19 cellular contexts compared by ENCODE assay signal in the genomic region with DNA sequence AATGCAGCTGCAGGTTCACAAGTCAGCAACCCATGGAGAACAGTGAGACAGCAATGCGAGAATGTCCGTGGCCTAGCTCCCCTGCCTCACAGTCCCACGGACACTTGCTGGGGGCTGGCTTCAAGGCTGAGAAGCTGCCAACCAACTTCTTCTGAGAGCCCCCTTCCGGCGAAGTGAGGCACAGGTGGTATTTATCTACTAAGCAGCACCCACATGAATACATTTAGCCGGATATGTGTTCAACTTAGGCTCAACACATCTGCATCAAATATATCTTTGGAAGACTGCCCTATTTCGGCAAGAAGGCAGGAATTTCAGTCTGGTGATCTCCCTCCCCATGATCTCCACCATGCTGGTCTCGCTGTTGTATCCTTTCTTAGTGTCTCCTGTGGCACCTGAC.
DNase-seq lines count a peak whose midpoint lies in the region; ATAC-seq and TF ChIP-seq lines count a peak whose summit lies in the region.
"Had no signal": no experiment of that assay in that cellular context is flagged by ENCODE, and none has a peak within 500 bp of the region (broad histone marks: within the 10 kb centered on the region; RNA-seq: fewer than 3 reads in every experiment).

No MANE protein-coding gene starts in this region.

- no peak overlapping the region for H4K5ac ChIP-seq in H9 (ENCODE audit: insufficient read length, low read depth, low read length)

- no peaks in the 10 kb centered on the region for H3K9me2 ChIP-seq in SK-N-SH

- H3K27ac ChIP-seq in H9 (ENCODE audit: insufficient read length, low read depth, low read length), result no peak overlapping the region
- peak overlapping the region in 1 of 2 experiments; percentile 58; a peak in 1 of 4 replicates for H3K27ac ChIP-seq in SK-N-SH (ENCODE audit: low read depth in 2 of 2, low read length in 1 of 2)
- H3K27ac ChIP-seq: suprapubic skin, WERI-Rb-1 had no signal

- H3K9ac ChIP-seq in H9 (ENCODE audit: extremely low read depth, insufficient read length, low read length) (no peak overlapping the region), SK-N-SH (no peak overlapping the region)

- no peak overlapping the region for H2AFZ ChIP-seq in H9 (ENCODE audit: low read length)
- H2AFZ ChIP-seq in SK-N-SH (ENCODE audit: low read depth), result no peak overlapping the region

- H3K18ac ChIP-seq in H9 (ENCODE audit: insufficient read length, low read depth, low read length), result no peak overlapping the region

- peaks cover 23 to 26% of the 10 kb centered on the region in 2 experiments for H3K4me1 Mint-ChIP-seq in H9

- no peak overlapping the region for H2AK5ac ChIP-seq in H9 (ENCODE audit: insufficient read length, low read length)

- H3K9me3 Mint-ChIP-seq in H9, result peaks cover 7 to 9% of the 10 kb centered on the region in 2 experiments; a peak in 4 of 5 replicates

- H3K4me3 ChIP-seq in BJ (ENCODE audit: low read depth, low read length) (no peak overlapping the region), SK-N-SH (ENCODE audit: low read depth in 2 of 2, low read length in 1 of 2) (no peak overlapping the region), fibroblast of the aortic adventitia (ENCODE audit: low read depth, low read length) (no peak overlapping the region)
- H3K4me3 ChIP-seq: suprapubic skin had no signal

- H3K9me3 ChIP-seq in H9 (ENCODE audit: control insufficient read depth, low read depth, low read length), result no peaks in the 10 kb centered on the region
- no peaks in the 10 kb centered on the region for H3K9me3 ChIP-seq in SK-N-SH
- H3K9me3 ChIP-seq: suprapubic skin had no signal

- no peak overlapping the region for H2BK15ac ChIP-seq in H9 (ENCODE audit: low read depth, low read length)

- no peak for TF ChIP-seq EP300 in SK-N-SH (IDR thresholded peaks at IDR 0.05; ENCODE audit: borderline replicate concordance in 1 of 2, low read depth in 1 of 2, low read length in 1 of 2)

- no peak overlapping the region for H3K4me3 Mint-ChIP-seq in H9
- H3K4me3 Mint-ChIP-seq: activated CD8-positive, alpha-beta T cell treated with anti-CD3 and anti-CD28 coated beads, Interleukin-2, amount 10 ng/mL, durations not matched to agents 7 days and 5 days had no signal

- no peak overlapping the region for H4K8ac ChIP-seq in H9 (replicated peaks; ENCODE audit: insufficient read length, low read depth, low read length)

- H3K27me3 ChIP-seq in BJ (ENCODE audit: control insufficient read depth, insufficient read depth, low read length) (no peaks in the 10 kb centered on the region), H9 (ENCODE audit: insufficient read depth, low read length) (no peaks in the 10 kb centered on the region), SK-N-SH (ENCODE audit: insufficient read depth) (no peaks in the 10 kb centered on the region)
- H3K27me3 ChIP-seq: suprapubic skin had no signal

- H3K4me2 ChIP-seq in H9 (ENCODE audit: insufficient read depth, insufficient read length, low read length) (no peak overlapping the region), SK-N-SH (no peak overlapping the region)

- no CpG with 5 or more reads among the region's 8 CpGs for WGBS in H9 (ENCODE audit: extremely low coverage, insufficient read length, low lambda C conversion rate)
- 51% methylated on average over 3 of the region's 8 CpGs for WGBS in SK-N-SH (ENCODE audit: low lambda C conversion rate)

- POLR2A ChIA-PET in BJ (lab: Charles Lee), result no interaction called here
- POLR2A ChIA-PET in SK-N-SH (lab: Yijun Ruan, JAX), result no interaction called here

- no peak overlapping the region for H3K23ac ChIP-seq in H9 (ENCODE audit: insufficient read length, low read depth, low read length)

- no peaks in the 10 kb centered on the region for H3K79me1 ChIP-seq in H9 (ENCODE audit: insufficient read depth, low read depth, low read length, poor library complexity, severe bottlenecking)

- no peak overlapping the region for H4K91ac ChIP-seq in H9 (ENCODE audit: insufficient read length, low read depth, low read length)

- no peaks in the 10 kb centered on the region for H3K27me3 Mint-ChIP-seq in H9 (ENCODE audit: low read depth)

- peak; percentile 47 for DNase-seq in BJ (ENCODE audit: low read depth)
- DNase-seq in H9, result peak; percentile 36
- no peak for DNase-seq in SK-N-SH
- peak; percentile 52 for DNase-seq in fibroblast of the aortic adventitia (ENCODE audit: low read depth)
- DNase-seq in NK-92 (lab: John Stamatoyannopoulos, UW; ENCODE audit: unreplicated experiment), result no peak
- DNase-seq in GM20000 (ENCODE audit: low spot score), result no peak
- DNase-seq: activated CD8-positive, alpha-beta T cell treated with anti-CD3 and anti-CD28 coated beads, Interleukin-2, amount 10 ng/mL, durations not matched to agents 7 days and 5 days; activated naive CD4-positive, alpha-beta T cell treated with anti-CD3 and anti-CD28 coated beads, Interleukin-2, amount 50 U/mL, for 16 hours; activated T-cell treated with anti-CD3 and anti-CD28 coated beads, Interleukin-2, amount 50 U/mL, for 48 hours; C1 segment of cervical spinal cord; DMS53; NCI-H1417; NCI-H748 treated with DMSO at 0.1 percent for 48 hours; T-helper 1 cell; WERI-Rb-1 had no signal

- H3K4me1 ChIP-seq in H9 (ENCODE audit: insufficient read depth, low read length) (no peaks in the 10 kb centered on the region), SK-N-SH (ENCODE audit: control insufficient read depth in 1 of 2, insufficient read depth in 2 of 2, low read depth in 1 of 2, low read length in 1 of 2) (peaks cover 0 to 2% of the 10 kb centered on the region in 2 experiments; a peak in 2 of 4 replicates)

- CTCF ChIA-PET in BJ (lab: Yijun Ruan, JAX), result interaction anchor here (0.9 to 1.1 kb wide), 2 partner anchors 14 to 21 kb away, joined by 3 to 4 read pairs; no protein-coding TSS in a partner anchor
- CTCF ChIA-PET in SK-N-SH (lab: Yijun Ruan, JAX), result interaction anchor here (1.0 to 1.3 kb wide), 3 partner anchors 9 to 106 kb away, joined by 3 read pairs; no protein-coding TSS in a partner anchor

- H2BK12ac ChIP-seq in H9 (ENCODE audit: insufficient read length, low read depth, low read length), result no peak overlapping the region

- no peak overlapping the region for H2BK20ac ChIP-seq in H9 (ENCODE audit: low read depth, low read length, poor library complexity, severe bottlenecking)

- H3F3A ChIP-seq in SK-N-SH (replicated peaks; ENCODE audit: insufficient read depth), result no peaks in the 10 kb centered on the region

- H3K36me3 Mint-ChIP-seq in H9 (ENCODE audit: insufficient read depth in 1 of 3, low read depth in 3 of 3), result peaks cover 4 to 12% (median 7%) of the 10 kb centered on the region in 3 experiments; a peak in 6 of 7 replicates

- H4K20me1 ChIP-seq in H9 (ENCODE audit: control insufficient read depth, insufficient read depth, insufficient read length), result no peaks in the 10 kb centered on the region
- H4K20me1 ChIP-seq in SK-N-SH (ENCODE audit: insufficient read depth), result no peaks in the 10 kb centered on the region

- H3T11ph ChIP-seq in H9 (ENCODE audit: low read length), result no peak overlapping the region

- TF ChIP-seq CTCF in BJ (IDR thresholded peaks at IDR 0.05; ENCODE audit: insufficient read depth, low read depth, low read length) (peak; percentile 50), H9 (conservative IDR thresholded peaks at IDR 0.05) (no peak; the same call in 2 of the 3 replicates), SK-N-SH (IDR thresholded peaks at IDR 0.05) (peak; percentile 26), fibroblast of the aortic adventitia (IDR thresholded peaks at IDR 0.05; ENCODE audit: insufficient read depth, low read length) (no peak), GM20000 (IDR thresholded peaks at IDR 0.05; ENCODE audit: extremely low read depth, missing control alignments) (no peak)

- ATAC-seq in GM19397 (IDR thresholded peaks at IDR 0.05; ENCODE audit: unreplicated experiment), result no peak
- ATAC-seq in GM19395 (IDR thresholded peaks at IDR 0.05; ENCODE audit: unreplicated experiment), result no peak
- ATAC-seq: activated CD8-positive, alpha-beta T cell treated with anti-CD3 and anti-CD28 coated beads, Interleukin-2, amount 10 ng/mL, durations not matched to agents 7 days and 5 days; left lobe of liver had no signal

- H3K14ac ChIP-seq in H9 (ENCODE audit: insufficient read depth, low read length), result no peak overlapping the region

- H3K4ac ChIP-seq in H9 (ENCODE audit: low read depth, low read length), result no peak overlapping the region

- peak overlapping the region in 1 of 3 experiments; percentile 82; a peak in 1 of 7 replicates for H3K27ac Mint-ChIP-seq in H9
- H3K27ac Mint-ChIP-seq: activated CD8-positive, alpha-beta T cell treated with anti-CD3 and anti-CD28 coated beads, Interleukin-2, amount 10 ng/mL, durations not matched to agents 7 days and 5 days had no signal

- no peak overlapping the region for H3K56ac ChIP-seq in H9 (ENCODE audit: insufficient read length, low read depth, low read length)

- no peaks in the 10 kb centered on the region for H3K23me2 ChIP-seq in H9 (ENCODE audit: insufficient read length, low read depth, low read length, poor library complexity, severe bottlenecking)

- H2BK5ac ChIP-seq in H9 (ENCODE audit: insufficient read length, low read length), result no peak overlapping the region

- no peaks in the 10 kb centered on the region for H3K36me3 ChIP-seq in BJ (ENCODE audit: control insufficient read depth, insufficient read depth, low read length)
- no peaks in the 10 kb centered on the region for H3K36me3 ChIP-seq in SK-N-SH (replicated peaks in 1 of 2; ENCODE audit: control insufficient read depth in 1 of 2, insufficient read depth in 2 of 2, low read length in 1 of 2)
- H3K36me3 ChIP-seq: suprapubic skin, WERI-Rb-1 had no signal

- no peak for TF ChIP-seq RAD21 in SK-N-SH (IDR thresholded peaks at IDR 0.05; ENCODE audit: low read length)

- no peak overlapping the region for H2BK120ac ChIP-seq in H9 (ENCODE audit: low read depth, low read length, poor library complexity, severe bottlenecking)

- H3K79me2 ChIP-seq in H9 (ENCODE audit: insufficient read depth, low read length) (no peaks in the 10 kb centered on the region), SK-N-SH (ENCODE audit: insufficient read depth) (no peaks in the 10 kb centered on the region)

TF ChIP-seq in SK-N-SH, 30 proteins besides CTCF, POLR2A, EP300 and RAD21 (continues in another document):
- TF ChIP-seq TCF12 (IDR thresholded peaks at IDR 0.05) (peak; percentile 50; the same call in 1 of the 2 replicates), NRF1 (IDR thresholded peaks at IDR 0.05; ENCODE audit: low read depth, low read length) (no peak)

Comparison
In these comparisons a context has a peak if more than half of its experiments do, and no peak if none do; other contexts are left out.
1. DNase-seq: peak in BJ (single experiment), H9 (single experiment) and fibroblast of the aortic adventitia (single experiment); none in SK-N-SH (single experiment), NK-92 (single experiment) and GM20000 (single experiment).
2. CTCF ChIP-seq: peak in BJ (single experiment) and SK-N-SH (single experiment); none in H9 (single experiment), fibroblast of the aortic adventitia (single experiment) and GM20000 (single experiment).